Comparison of ENCODE assay signal across 11 cellular contexts in the genomic region with DNA sequence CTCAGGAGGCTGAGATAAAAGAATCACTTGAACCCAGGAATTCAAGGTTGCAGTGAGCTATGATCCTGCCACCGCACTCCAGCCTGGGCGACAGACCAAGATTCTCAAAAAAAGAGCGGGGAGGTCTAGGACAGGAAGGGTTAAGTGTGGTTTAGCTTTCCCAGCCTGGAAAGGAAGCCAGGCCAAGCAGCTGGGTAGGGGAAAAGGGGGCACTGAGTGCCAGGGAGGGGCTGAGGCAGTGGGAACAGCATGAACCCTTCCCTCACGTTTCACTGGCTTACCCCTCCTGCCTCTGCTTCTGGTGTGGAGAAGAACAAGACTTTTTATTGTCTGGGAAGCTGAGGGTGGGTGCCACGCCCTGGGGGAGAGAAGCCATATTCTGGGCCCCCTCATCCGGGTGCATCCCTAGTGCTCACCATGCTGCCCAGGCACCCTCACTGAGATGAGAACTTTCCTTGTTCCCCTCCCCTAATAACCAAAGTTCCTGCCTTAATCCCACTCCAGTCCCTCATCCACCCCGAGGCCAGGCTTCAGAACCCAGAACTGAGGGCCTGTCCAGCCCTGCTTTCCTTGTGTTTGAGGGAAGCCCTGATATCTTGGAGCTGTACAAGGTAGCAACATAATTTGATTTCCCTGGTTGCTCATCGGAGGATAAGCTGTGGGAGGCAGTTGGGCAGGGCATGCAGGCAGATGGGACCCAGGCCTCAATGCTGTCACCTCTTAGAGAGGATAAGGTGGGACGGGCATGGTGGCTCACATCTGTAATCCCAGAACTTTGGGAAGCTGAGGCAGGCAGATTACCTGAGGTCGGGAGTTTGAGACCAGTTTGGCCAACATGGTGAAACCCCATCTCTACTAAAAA. TPM values are rescaled to one million over a fixed set of nuclear protein-coding genes. Genes with fewer than 3 reads are reported as not detected.
DNase-seq lines count a peak whose midpoint lies in the region; ATAC-seq, FAIRE-seq and TF ChIP-seq lines count a peak whose summit lies in the region.
"Had no signal": no experiment of that assay in that cellular context is flagged by ENCODE, and none has a peak within 500 bp of the region (broad histone marks: within the 10 kb centered on the region; RNA-seq: fewer than 3 reads in every experiment).

No MANE protein-coding gene starts in this region.

- peaks cover 29% of the 10 kb centered on the region for H4K20me1 ChIP-seq in SK-N-SH (ENCODE audit: insufficient read depth)

- H3K27ac Mint-ChIP-seq in CD8-positive, alpha-beta memory T cell: peak overlapping the region in 7 of 8 donors; percentile 42 to 98 (median 81)

- no peak for DNase-seq in CD8-positive, alpha-beta memory T cell
- DNase-seq in SK-N-SH (no peak), foreskin keratinocyte (no peak), GM19239 (ENCODE audit: insufficient read length, low spot score) (no peak)
- DNase-seq: activated CD4-positive, alpha-beta T cell treated with anti-CD3 and anti-CD28 coated beads for 36 hours; activated naive CD4-positive, alpha-beta T cell treated with anti-CD3 and anti-CD28 coated beads, Interleukin-2, amount 50 U/mL, for 16 hours; effector CD4-positive, alpha-beta T cell had no signal

- no peak for TF ChIP-seq RAD21 in SK-N-SH (IDR thresholded peaks at IDR 0.05; ENCODE audit: low read length)

- no peak overlapping the region for H3K27ac ChIP-seq in CD8-positive, alpha-beta memory T cell (ENCODE audit: low read depth, low read length)
- H3K27ac ChIP-seq in SK-N-SH (ENCODE audit: low read depth in 2 of 2, low read length in 1 of 2): peak overlapping the region; percentile 93 to 100; a peak in 3 of 4 replicates
- peak overlapping the region; percentile 100 for H3K27ac ChIP-seq in foreskin keratinocyte

- peaks cover 0 to 15% (median 0%) of the 10 kb centered on the region in 3 donors for H3K36me3 Mint-ChIP-seq in CD8-positive, alpha-beta memory T cell

- no peaks in the 10 kb centered on the region for H3K9me3 ChIP-seq in CD8-positive, alpha-beta memory T cell (ENCODE audit: low read length)
- H3K9me3 ChIP-seq in SK-N-SH (no peaks in the 10 kb centered on the region), skeletal muscle satellite cell (replicated peaks; ENCODE audit: low read length) (no peaks in the 10 kb centered on the region)

- no peak overlapping the region for H2AFZ ChIP-seq in SK-N-SH (ENCODE audit: low read depth)

- peaks cover 3% of the 10 kb centered on the region for H3K27me3 ChIP-seq in CD8-positive, alpha-beta memory T cell (ENCODE audit: insufficient read depth, low read length, poor library complexity, severe bottlenecking)
- H3K27me3 ChIP-seq in SK-N-SH (ENCODE audit: insufficient read depth) (no peaks in the 10 kb centered on the region), foreskin keratinocyte (no peaks in the 10 kb centered on the region), skeletal muscle satellite cell (ENCODE audit: control insufficient read depth, insufficient read depth, low read length) (no peaks in the 10 kb centered on the region)

- WGBS in SK-N-SH (ENCODE audit: low lambda C conversion rate): 70% methylated on average over 8 of the region's 10 CpGs

- H3K79me2 ChIP-seq in SK-N-SH (ENCODE audit: insufficient read depth): peaks cover 40% of the 10 kb centered on the region

- no peaks in the 10 kb centered on the region for H3K9me2 ChIP-seq in SK-N-SH

- H3K27me3 Mint-ChIP-seq in CD8-positive, alpha-beta memory T cell: peaks cover 0 to 8% of the 10 kb centered on the region in 2 donors

- ATAC-seq in foreskin keratinocyte (no peak), HG03442 (IDR thresholded peaks at IDR 0.05; ENCODE audit: unreplicated experiment) (no peak), GM18873 (IDR thresholded peaks at IDR 0.05; ENCODE audit: low FRiP score, unreplicated experiment) (no peak), GM19463 (IDR thresholded peaks at IDR 0.05; ENCODE audit: unreplicated experiment) (no peak)
- ATAC-seq: activated CD4-positive, alpha-beta T cell treated with anti-CD3 and anti-CD28 coated beads for 36 hours had no signal

- H3K4me1 Mint-ChIP-seq in CD8-positive, alpha-beta memory T cell: peaks cover 19 to 40% (median 26%) of the 10 kb centered on the region in 3 donors

- TF ChIP-seq CTCF in SK-N-SH (IDR thresholded peaks at IDR 0.05) (no peak), foreskin keratinocyte (conservative IDR thresholded peaks at IDR 0.05) (no peak)

- H3K4me3 Mint-ChIP-seq in CD8-positive, alpha-beta memory T cell: peak overlapping the region in 3 of 7 donors; percentile 32 to 90 (median 89)
- H3K4me3 Mint-ChIP-seq: activated CD4-positive, alpha-beta T cell treated with anti-CD3 and anti-CD28 coated beads for 36 hours had no signal

- CTCF ChIA-PET in CD8-positive, alpha-beta memory T cell (lab: Charles Lee): interaction anchor here (0.6 to 25.4 kb wide), 4 partner anchors 11 to 18 kb away, joined by 3 to 702 read pairs (median 43); no protein-coding TSS in a partner anchor
- CTCF ChIA-PET in SK-N-SH (lab: Yijun Ruan, JAX): interaction anchor here (0.9 to 40.5 kb wide), 6 partner anchors 11 to 113 kb away, joined by 4 to 1559 read pairs (median 10); a partner anchor contains a TSS

- peaks cover 17% of the 10 kb centered on the region for H3K4me1 ChIP-seq in CD8-positive, alpha-beta memory T cell (ENCODE audit: insufficient read depth, low read length)
- H3K4me1 ChIP-seq in SK-N-SH (ENCODE audit: control insufficient read depth in 1 of 2, insufficient read depth in 2 of 2, low read depth in 1 of 2, low read length in 1 of 2) (peaks cover 16 to 31% of the 10 kb centered on the region in 2 experiments; a peak in 3 of 4 replicates), foreskin keratinocyte (peaks cover 14% of the 10 kb centered on the region), skeletal muscle satellite cell (ENCODE audit: control insufficient read depth, insufficient read depth, low read length) (peaks cover 28% of the 10 kb centered on the region)

- H3K36me3 ChIP-seq in CD8-positive, alpha-beta memory T cell (ENCODE audit: insufficient read depth, low read length): no peaks in the 10 kb centered on the region
- peaks cover 0 to 17% of the 10 kb centered on the region in 2 experiments for H3K36me3 ChIP-seq in SK-N-SH (replicated peaks in 1 of 2; ENCODE audit: control insufficient read depth in 1 of 2, insufficient read depth in 2 of 2, low read length in 1 of 2)
- H3K36me3 ChIP-seq in skeletal muscle satellite cell (ENCODE audit: insufficient read depth, low read length): peaks cover 18% of the 10 kb centered on the region

- H3K9me3 Mint-ChIP-seq in CD8-positive, alpha-beta memory T cell: peaks cover 0 to 2% (median 0%) of the 10 kb centered on the region in 5 donors

- FAIRE-seq in GM19239 (lab: Jason Lieb, UNC): no peak

- no peak for TF ChIP-seq EP300 in SK-N-SH (IDR thresholded peaks at IDR 0.05; ENCODE audit: borderline replicate concordance in 1 of 2, low read depth in 1 of 2, low read length in 1 of 2)

- H3K9ac ChIP-seq in SK-N-SH (peak overlapping the region; percentile 24; the same call in 1 of the 2 replicates), skeletal muscle satellite cell (ENCODE audit: low read depth, low read length) (peak overlapping the region; percentile 19)

- no peak overlapping the region for H3K4me3 ChIP-seq in CD8-positive, alpha-beta memory T cell (ENCODE audit: low read length)
- H3K4me3 ChIP-seq in SK-N-SH (ENCODE audit: low read depth in 2 of 2, low read length in 1 of 2) (no peak overlapping the region), skeletal muscle satellite cell (ENCODE audit: low read length) (no peak overlapping the region)

- peak overlapping the region; percentile 95 for H3K4me2 ChIP-seq in SK-N-SH
- peak overlapping the region; percentile 31 for H3K4me2 ChIP-seq in skeletal muscle satellite cell (ENCODE audit: low read length)

- POLR2A ChIA-PET in CD8-positive, alpha-beta memory T cell (lab: Charles Lee): interaction anchor here (0.7 kb wide), 1 partner anchor 17 kb away, joined by 4 read pairs; no protein-coding TSS in a partner anchor
- POLR2A ChIA-PET in SK-N-SH (lab: Yijun Ruan, JAX): interaction anchor here (2.0 to 2.3 kb wide), 2 partner anchors 8 to 10 kb away, joined by 6 to 8 read pairs; no protein-coding TSS in a partner anchor

- peaks cover 42% of the 10 kb centered on the region for H3F3A ChIP-seq in SK-N-SH (replicated peaks; ENCODE audit: insufficient read depth)

RNA-seq across cellular contexts. Expression of a gene that starts 2.0 kb away (rescaled TPM):
- total RNA-seq in CD8-positive, alpha-beta memory T cell: 100 to 1,000 TPM; 325 to 335 TPM
- polyA plus RNA-seq in CD8-positive, alpha-beta memory T cell: 13.9 TPM
- polyA plus RNA-seq in SK-N-SH (2012; rRNA removed): 726 and 983 TPM in 2 replicates
- polyA plus RNA-seq in SK-N-SH (2012; cell fraction: cytosol; rRNA removed): 396 and 512 TPM in 2 replicates
- polyA plus RNA-seq in SK-N-SH (2012; cell fraction: nucleus; rRNA removed): 1,848 and 2,172 TPM in 2 replicates
- 816 and 822 TPM in 2 replicates for total RNA-seq in foreskin keratinocyte
- polyA plus RNA-seq in foreskin keratinocyte: 810 and 877 TPM in 2 replicates
- total RNA-seq in skeletal muscle satellite cell (2012; rRNA removed): 967 and 1,030 TPM in 2 replicates

RNA-seq across cellular contexts. Expression of a gene that starts 30.2 kb away (rescaled TPM):
- total RNA-seq in CD8-positive, alpha-beta memory T cell: 1 to 10 TPM in 1 of 2 experiments, under 1 TPM in 1; 0.24 to 1.0 TPM
- not detected for polyA plus RNA-seq in CD8-positive, alpha-beta memory T cell
- polyA plus RNA-seq in SK-N-SH (2012; rRNA removed) (15.1 and 16.2 TPM in 2 replicates), foreskin keratinocyte (3.4 TPM in 2 replicates)
- polyA plus RNA-seq in SK-N-SH (2012; cell fraction: cytosol; rRNA removed): 8.7 and 14.2 TPM in 2 replicates
- polyA plus RNA-seq in SK-N-SH (2012; cell fraction: nucleus; rRNA removed): 23.2 and 26.8 TPM in 2 replicates
- total RNA-seq in foreskin keratinocyte: 3.5 and 4.1 TPM in 2 replicates
- 0.51 and 3.5 TPM in 2 replicates for total RNA-seq in skeletal muscle satellite cell (2012; rRNA removed)

RNA-seq across cellular contexts. Expression of a gene that starts 40.9 kb away (rescaled TPM):
- total RNA-seq in CD8-positive, alpha-beta memory T cell: 10 to 100 TPM; 21.6 to 23.0 TPM
- 10.7 TPM for polyA plus RNA-seq in CD8-positive, alpha-beta memory T cell
- 1.3 and 2.3 TPM in 2 replicates for polyA plus RNA-seq in SK-N-SH (2012; rRNA removed)
- polyA plus RNA-seq in SK-N-SH (2012; cell fraction: cytosol; rRNA removed): 0.33 and 0.73 TPM in 2 replicates
- 11.2 and 13.5 TPM in 2 replicates for polyA plus RNA-seq in SK-N-SH (2012; cell fraction: nucleus; rRNA removed)
- 9.7 and 9.9 TPM in 2 replicates for total RNA-seq in foreskin keratinocyte
- polyA plus RNA-seq in foreskin keratinocyte: 9.3 TPM in 2 replicates
- 0.25 TPM in 1 of 2 replicates, not detected in the other for total RNA-seq in skeletal muscle satellite cell (2012; rRNA removed)

RNA-seq across cellular contexts. Expression of a gene that starts 51.5 kb away (rescaled TPM):
- not detected for total RNA-seq in CD8-positive, alpha-beta memory T cell
- polyA plus RNA-seq in CD8-positive, alpha-beta memory T cell: 0.76 TPM
- polyA plus RNA-seq in SK-N-SH (2012; rRNA removed) (not detected in 2 replicates), foreskin keratinocyte (82.6 and 82.8 TPM in 2 replicates)
- polyA plus RNA-seq in SK-N-SH (2012; cell fraction: cytosol; rRNA removed): 0.17 TPM in 1 of 2 replicates, not detected in the other
- 0.17 and 0.33 TPM in 2 replicates for polyA plus RNA-seq in SK-N-SH (2012; cell fraction: nucleus; rRNA removed)
- 44.3 and 53.1 TPM in 2 replicates for total RNA-seq in foreskin keratinocyte
- total RNA-seq in skeletal muscle satellite cell (2012; rRNA removed): not detected in 2 replicates

RNA-seq across cellular contexts. Expression of a gene that starts 57.9 kb away (rescaled TPM):
- 10 to 100 TPM; 61.9 to 67.4 TPM for total RNA-seq in CD8-positive, alpha-beta memory T cell
- 134 TPM for polyA plus RNA-seq in CD8-positive, alpha-beta memory T cell
- polyA plus RNA-seq in SK-N-SH (2012; rRNA removed) (184 and 230 TPM in 2 replicates), foreskin keratinocyte (164 and 173 TPM in 2 replicates)
- 164 and 185 TPM in 2 replicates for polyA plus RNA-seq in SK-N-SH (2012; cell fraction: cytosol; rRNA removed)
- 55.1 and 103 TPM in 2 replicates for polyA plus RNA-seq in SK-N-SH (2012; cell fraction: nucleus; rRNA removed)
- total RNA-seq in foreskin keratinocyte: 87.0 and 95.0 TPM in 2 replicates
- 36.8 and 37.6 TPM in 2 replicates for total RNA-seq in skeletal muscle satellite cell (2012; rRNA removed)

Comparison
In these comparisons a context has a peak if more than half of its experiments do, and no peak if none do; other contexts are left out.
1. RNA of a gene that starts 2.0 kb away (polyA plus RNA-seq): 396 to 2,172 TPM in SK-N-SH and 810 to 877 TPM in foreskin keratinocyte; 13.9 TPM in CD8-positive, alpha-beta memory T cell (single experiment); every median in the first group is over 10 times any median in the second.